ENCODE assay signal across 25 cellular contexts in the genomic region with DNA sequence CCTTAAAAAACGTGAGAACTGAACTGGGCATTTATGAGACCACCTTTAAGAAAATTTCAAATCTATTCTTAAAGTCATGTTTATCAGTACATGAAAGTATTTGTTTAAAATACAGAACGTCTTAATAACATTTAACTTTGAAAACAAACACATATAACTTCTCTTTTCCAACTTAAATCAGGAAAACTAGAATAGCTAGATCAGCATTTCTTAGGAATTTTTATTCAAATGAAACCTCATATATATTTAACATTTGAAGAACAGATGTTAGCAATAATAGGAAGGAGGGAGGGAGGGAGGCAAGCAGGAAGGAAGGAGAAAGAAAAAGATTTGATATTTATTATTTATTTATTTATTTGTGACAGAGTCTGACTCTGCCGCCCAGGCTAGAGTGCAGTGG.
"Had no signal": no experiment of that assay in that cellular context is flagged by ENCODE, and none has a peak within 500 bp of the region (broad histone marks: within the 10 kb centered on the region; RNA-seq: fewer than 3 reads in every experiment).

No MANE protein-coding gene starts in this region.

- H3K4me1 ChIP-seq: colonic mucosa, esophagus squamous epithelium, gastrocnemius medialis, left lung, lower lobe of right lung had no signal

- H3K4me3 ChIP-seq: colonic mucosa, esophagus squamous epithelium, gastrocnemius medialis, heart right ventricle, left lung, lower lobe of right lung, mucosa of descending colon had no signal

- FAIRE-seq: endometrium, keratinocyte had no signal

- H3K36me3 ChIP-seq: colonic mucosa had no signal

- H3K27me3 ChIP-seq: colonic mucosa, esophagus squamous epithelium, gastrocnemius medialis, heart right ventricle, left lung had no signal

- H3K9me3 ChIP-seq: colonic mucosa, esophagus squamous epithelium, gastrocnemius medialis, heart right ventricle, left lung, lower lobe of right lung, mucosa of descending colon had no signal

- ATAC-seq: effector memory CD8-positive, alpha-beta T cell; esophagus mucosa; gastrocnemius medialis; heart right ventricle; left cardiac atrium; left lung; left ventricle myocardium superior; lower lobe of right lung; mucosa of descending colon had no signal

- DNase-seq: colonic mucosa; cortex of kidney; effector CD8-positive, alpha-beta T cell; effector memory CD8-positive, alpha-beta T cell; endodermal cell; erythroblast; esophagus squamous epithelium; foreskin fibroblast; foreskin melanocyte; gastrocnemius medialis; glutamatergic neuron; head of caudate nucleus; heart right ventricle; hippocampal formation; left cardiac atrium; left ventricle myocardium superior; lower lobe of right lung; mesenchymal stem cell; naive B cell had no signal

- H3K27ac ChIP-seq: colonic mucosa, epithelial cell of prostate, esophagus squamous epithelium, gastrocnemius medialis, heart right ventricle, left lung, lower lobe of right lung had no signal
